In genomic region chr16:84647830-84648594, GRCh38 we compare ENCODE assay signal across 8 cellular contexts.
DNase-seq lines count a peak whose midpoint lies in the region; TF ChIP-seq lines count a peak whose summit lies in the region.

KLHL36 (plus strand) TSS chr16:84648511; CDS start chr16:84650868, 2,357 bp downstream.

- CTCF ChIA-PET in HEK293 (lab: Yijun Ruan, JAX), result interaction anchor here (0.6 to 4.3 kb wide), 4 partner anchors 24 to 1701 kb away, joined by 3 to 34 read pairs (median 8); no protein-coding TSS in a partner anchor

- no peaks in the 10 kb centered on the region for H3K4me1 ChIP-seq in HEK293 (ENCODE audit: control insufficient read depth, insufficient read depth, low read length)
- H3K4me1 ChIP-seq in mucosa of rectum (ENCODE audit: control insufficient read depth in 2 of 2, insufficient read depth in 2 of 2, low read length in 2 of 2), result peaks cover 6 to 14% of the 10 kb centered on the region in 2 donors

- H3K27ac ChIP-seq in HEK293 (ENCODE audit: extremely low read depth, low read depth, low read length) (no peak within 1 kb of the TSS; the same call in 1 of the 2 replicates), mucosa of rectum (ENCODE audit: low read depth in 2 of 2, low read length in 2 of 2) (peak within 1 kb of the TSS; percentile 57 to 58)

- POLR2A ChIA-PET in HEK293 (lab: Yijun Ruan, JAX), result interaction anchor here (0.8 to 1.5 kb wide), 3 partner anchors 17 to 338 kb away, joined by 3 read pairs; no protein-coding TSS in a partner anchor

- H3K9me3 ChIP-seq in HEK293 (ENCODE audit: control insufficient read depth, insufficient read depth, low read depth, low read length), result no peaks in the 10 kb centered on the region
- no peaks in the 10 kb centered on the region for H3K9me3 ChIP-seq in mucosa of rectum (ENCODE audit: control insufficient read depth in 2 of 2, low read length in 2 of 2)

- DNase-seq in DMS79 treated with DMSO at 0.1 percent for 48 hours (lab: John Stamatoyannopoulos, UW) (peak; percentile 14), DMS79 (lab: John Stamatoyannopoulos, UW) (no peak), NCI-H2227 treated with DMSO at 0.1 percent for 48 hours (lab: John Stamatoyannopoulos, UW) (peak; percentile 5), epidermal melanocyte (ENCODE audit: insufficient read length, low spot score) (peak; percentile 90)
- DNase-seq in activated CD8-positive, alpha-beta memory T cell treated with anti-CD3 and anti-CD28 coated beads, Interleukin-2, amount 50 U/mL, for 48 hours, result peak; percentile 87
- DNase-seq in stimulated activated CD8-positive, alpha-beta memory T cell treated with anti-CD3 and anti-CD28 coated beads, Interleukin-4, amount 100 ng/mL, for 4 hours (ENCODE audit: low read depth in 2 of 2, low spot score in 1 of 2), result peak; percentile 39 to 45

- H3K4me3 ChIP-seq in HEK293 (ENCODE audit: low read depth, low read length) (peak within 1 kb of the TSS; percentile 56), mucosa of rectum (ENCODE audit: low read length in 2 of 2) (peak within 1 kb of the TSS; percentile 77 to 85)

- TF ChIP-seq CTCF in HEK293 (tag by site-specific recombination; IDR thresholded peaks at IDR 0.05), result peak; percentile 46

- H3K36me3 ChIP-seq in HEK293 (ENCODE audit: control insufficient read depth in 2 of 2, insufficient read depth in 1 of 2, low read length in 2 of 2) (peaks cover 3 to 27% of the 10 kb centered on the region in 2 experiments; a peak in 2 of 3 replicates), mucosa of rectum (ENCODE audit: control insufficient read depth in 2 of 2, insufficient read depth in 2 of 2, low read length in 2 of 2) (peaks cover 4 to 17% of the 10 kb centered on the region in 2 donors)

- peak within 1 kb of the TSS; percentile 70 to 74 for H3K9ac ChIP-seq in mucosa of rectum (ENCODE audit: low read depth in 1 of 2, low read length in 2 of 2)

- H3K27me3 ChIP-seq in mucosa of rectum (ENCODE audit: control insufficient read depth in 2 of 2, insufficient read depth in 2 of 2, low read length in 2 of 2), result no peaks in the 10 kb centered on the region

TF ChIP-seq in HEK293, 187 proteins besides CTCF, POLR2A, EP300 and RAD21 (continues in another document):
- TF ChIP-seq, protein P1, sequence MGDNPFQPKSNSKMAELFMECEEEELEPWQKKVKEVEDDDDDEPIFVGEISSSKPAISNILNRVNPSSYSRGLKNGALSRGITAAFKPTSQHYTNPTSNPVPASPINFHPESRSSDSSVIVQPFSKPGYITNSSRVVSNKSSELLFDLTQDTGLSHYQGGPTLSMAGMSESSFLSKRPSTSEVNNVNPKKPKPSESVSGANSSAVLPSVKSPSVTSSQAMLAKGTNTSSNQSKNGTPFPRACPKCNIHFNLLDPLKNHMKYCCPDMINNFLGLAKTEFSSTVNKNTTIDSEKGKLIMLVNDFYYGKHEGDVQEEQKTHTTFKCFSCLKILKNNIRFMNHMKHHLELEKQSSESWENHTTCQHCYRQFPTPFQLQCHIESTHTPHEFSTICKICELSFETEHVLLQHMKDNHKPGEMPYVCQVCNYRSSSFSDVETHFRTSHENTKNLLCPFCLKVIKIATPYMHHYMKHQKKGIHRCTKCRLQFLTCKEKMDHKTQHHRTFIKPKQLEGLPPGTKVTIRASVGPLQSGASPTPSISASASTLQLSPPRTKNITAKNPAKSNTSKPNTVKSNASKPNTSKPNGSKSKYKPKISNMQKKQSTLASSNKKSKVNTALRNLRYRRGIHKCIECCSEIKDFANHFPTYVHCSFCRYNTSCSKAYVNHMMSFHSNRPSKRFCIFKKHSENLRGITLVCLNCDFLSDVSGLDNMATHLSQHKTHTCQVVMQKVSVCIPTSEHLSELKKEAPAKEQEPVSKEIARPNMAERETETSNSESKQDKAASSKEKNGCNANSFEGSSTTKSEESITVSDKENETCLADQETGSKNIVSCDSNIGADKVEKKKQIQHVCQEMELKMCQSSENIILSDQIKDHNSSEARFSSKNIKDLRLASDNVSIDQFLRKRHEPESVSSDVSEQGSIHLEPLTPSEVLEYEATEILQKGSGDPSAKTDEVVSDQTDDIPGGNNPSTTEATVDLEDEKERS (tag by site-specific recombination; IDR thresholded peaks at IDR 0.05), result no peak
- TF ChIP-seq ZBTB48 (tag by site-specific recombination; IDR thresholded peaks at IDR 0.05) (0 out of 2 replicates have a peak, but pooled peaks have one; percentile 21), ZNF274 (IDR thresholded peaks at IDR 0.05; ENCODE audit: low read length) (no peak), ZNF274 (tag by site-specific recombination; IDR thresholded peaks at IDR 0.05; ENCODE audit: borderline replicate concordance) (no peak), SP3 (tag by site-specific recombination; IDR thresholded peaks at IDR 0.05) (peak; percentile 61), PRDM4 (tag by site-specific recombination; IDR thresholded peaks at IDR 0.05) (0 out of 2 replicates have a peak, but pooled peaks have one; percentile 42), PRDM1 (tag by site-specific recombination; IDR thresholded peaks at IDR 0.05) (no peak), YY1 (tag by site-specific recombination; IDR thresholded peaks at IDR 0.05) (no peak), ZXDB (tag by site-specific recombination; IDR thresholded peaks at IDR 0.05) (peak; percentile 51; the same call in 1 of the 2 replicates), KLF8 (tag by site-specific recombination; IDR thresholded peaks at IDR 0.05) (peak; percentile 20; the same call in 1 of the 2 replicates), ZBTB8A (tag by site-specific recombination; IDR thresholded peaks at IDR 0.05) (peak; percentile 65; the same call in 1 of the 2 replicates), ZIC2 (tag by site-specific recombination; IDR thresholded peaks at IDR 0.05) (peak; percentile 23; the same call in 1 of the 2 replicates), OVOL3 (tag by site-specific recombination; IDR thresholded peaks at IDR 0.05) (no peak), ZNF561 (tag by site-specific recombination; IDR thresholded peaks at IDR 0.05; ENCODE audit: borderline replicate concordance) (peak; percentile 57; the same call in 1 of the 2 replicates), ZNF777 (tag by site-specific recombination; IDR thresholded peaks at IDR 0.05; ENCODE audit: borderline replicate concordance) (peak; percentile 77; the same call in 1 of the 2 replicates), KLF9 (tag by site-specific recombination; IDR thresholded peaks at IDR 0.05; ENCODE audit: low read depth) (peak; percentile 38; the same call in 1 of the 2 replicates), GLIS2 (tag by site-specific recombination; IDR thresholded peaks at IDR 0.05) (peak; percentile 78), ZFP69B (tag by site-specific recombination; IDR thresholded peaks at IDR 0.05) (no peak)
- TF ChIP-seq, protein P2, sequence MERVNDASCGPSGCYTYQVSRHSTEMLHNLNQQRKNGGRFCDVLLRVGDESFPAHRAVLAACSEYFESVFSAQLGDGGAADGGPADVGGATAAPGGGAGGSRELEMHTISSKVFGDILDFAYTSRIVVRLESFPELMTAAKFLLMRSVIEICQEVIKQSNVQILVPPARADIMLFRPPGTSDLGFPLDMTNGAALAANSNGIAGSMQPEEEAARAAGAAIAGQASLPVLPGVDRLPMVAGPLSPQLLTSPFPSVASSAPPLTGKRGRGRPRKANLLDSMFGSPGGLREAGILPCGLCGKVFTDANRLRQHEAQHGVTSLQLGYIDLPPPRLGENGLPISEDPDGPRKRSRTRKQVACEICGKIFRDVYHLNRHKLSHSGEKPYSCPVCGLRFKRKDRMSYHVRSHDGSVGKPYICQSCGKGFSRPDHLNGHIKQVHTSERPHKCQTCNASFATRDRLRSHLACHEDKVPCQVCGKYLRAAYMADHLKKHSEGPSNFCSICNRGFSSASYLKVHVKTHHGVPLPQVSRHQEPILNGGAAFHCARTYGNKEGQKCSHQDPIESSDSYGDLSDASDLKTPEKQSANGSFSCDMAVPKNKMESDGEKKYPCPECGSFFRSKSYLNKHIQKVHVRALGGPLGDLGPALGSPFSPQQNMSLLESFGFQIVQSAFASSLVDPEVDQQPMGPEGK (tag by site-specific recombination; IDR thresholded peaks at IDR 0.05), result peak; percentile 79
